Comparison of ENCODE assay signal across 1 cellular context in the genomic region with DNA sequence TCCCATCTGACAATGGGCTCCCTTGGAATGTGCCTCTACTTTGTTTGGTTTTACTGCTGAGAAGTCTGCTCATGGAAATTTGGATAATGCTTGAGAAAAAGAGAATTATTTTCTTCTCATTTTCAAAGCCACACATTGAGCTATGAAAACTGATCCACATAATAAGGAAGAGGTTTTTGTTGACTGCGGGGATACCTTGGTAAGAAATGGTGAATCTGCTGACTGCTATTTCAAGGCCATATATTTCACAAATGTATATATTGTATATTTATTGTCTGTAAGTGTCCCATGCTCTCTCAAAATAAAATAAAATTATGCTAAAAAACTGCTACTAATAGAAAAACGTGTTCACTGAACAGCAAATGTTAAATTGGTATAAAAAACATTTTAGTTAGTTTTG.
TF ChIP-seq lines count a peak whose summit lies in the region.

No MANE protein-coding gene starts in this region.

TF ChIP-seq in HepG2, 621 proteins besides CTCF, POLR2A, EP300 and RAD21:
- TF ChIP-seq EHMT2 (IDR thresholded peaks at IDR 0.05; ENCODE audit: borderline replicate concordance, low read depth, low read length) (0 out of 2 replicates have a peak, but pooled peaks have one; percentile 6), NFIB (CRISPR knock-in tag; IDR thresholded peaks at IDR 0.05; ENCODE audit: borderline replicate concordance) (no peak), MTF2 (CRISPR knock-in tag; IDR thresholded peaks at IDR 0.05; ENCODE audit: borderline replicate concordance) (no peak), ZNF720 (CRISPR knock-in tag; IDR thresholded peaks at IDR 0.05) (no peak), ZNF10 (CRISPR knock-in tag; IDR thresholded peaks at IDR 0.05; ENCODE audit: borderline replicate concordance, low read depth) (no peak), GTF3A (CRISPR knock-in tag; conservative IDR thresholded peaks at IDR 0.05) (no peak), MAFK (conservative IDR thresholded peaks at IDR 0.05 in 1 of 2, IDR thresholded peaks at IDR 0.05 in 1 of 2; ENCODE audit: low read length in 2 of 2) (peak; percentile 62 to 65), GATAD1 (CRISPR knock-in tag; IDR thresholded peaks at IDR 0.05) (no peak), TBX3 (IDR thresholded peaks at IDR 0.05; ENCODE audit: borderline replicate concordance) (no peak), ZFP41 (CRISPR knock-in tag; IDR thresholded peaks at IDR 0.05; ENCODE audit: borderline replicate concordance) (no peak), ZNF160 (CRISPR knock-in tag; IDR thresholded peaks at IDR 0.05) (no peak), PRPF4 (IDR thresholded peaks at IDR 0.05; ENCODE audit: low read depth, low read length, poor library complexity, severe bottlenecking) (no peak), REPIN1 (CRISPR knock-in tag; IDR thresholded peaks at IDR 0.05; ENCODE audit: borderline replicate concordance, low read depth) (no peak), CCDC6 (CRISPR knock-in tag; IDR thresholded peaks at IDR 0.05) (no peak), ZNF766 (CRISPR knock-in tag; IDR thresholded peaks at IDR 0.05; ENCODE audit: borderline replicate concordance) (no peak), MAFF (IDR thresholded peaks at IDR 0.05; ENCODE audit: low read depth, low read length) (0 out of 2 replicates have a peak, but pooled peaks have one; percentile 43), TEAD3 (CRISPR knock-in tag; optimal IDR thresholded peaks at IDR 0.05; ENCODE audit: borderline replicate concordance) (peak; percentile 39), ZFAT (CRISPR knock-in tag; conservative IDR thresholded peaks at IDR 0.05) (peak; percentile 97), SNRNP70 (IDR thresholded peaks at IDR 0.05; ENCODE audit: low read depth, low read length) (no peak), SOX6 (IDR thresholded peaks at IDR 0.05) (no peak), SOX6 (CRISPR knock-in tag; IDR thresholded peaks at IDR 0.05) (no peak), NFIC (IDR thresholded peaks at IDR 0.05; ENCODE audit: low read length) (no peak)
- TF ChIP-seq, protein P1, sequence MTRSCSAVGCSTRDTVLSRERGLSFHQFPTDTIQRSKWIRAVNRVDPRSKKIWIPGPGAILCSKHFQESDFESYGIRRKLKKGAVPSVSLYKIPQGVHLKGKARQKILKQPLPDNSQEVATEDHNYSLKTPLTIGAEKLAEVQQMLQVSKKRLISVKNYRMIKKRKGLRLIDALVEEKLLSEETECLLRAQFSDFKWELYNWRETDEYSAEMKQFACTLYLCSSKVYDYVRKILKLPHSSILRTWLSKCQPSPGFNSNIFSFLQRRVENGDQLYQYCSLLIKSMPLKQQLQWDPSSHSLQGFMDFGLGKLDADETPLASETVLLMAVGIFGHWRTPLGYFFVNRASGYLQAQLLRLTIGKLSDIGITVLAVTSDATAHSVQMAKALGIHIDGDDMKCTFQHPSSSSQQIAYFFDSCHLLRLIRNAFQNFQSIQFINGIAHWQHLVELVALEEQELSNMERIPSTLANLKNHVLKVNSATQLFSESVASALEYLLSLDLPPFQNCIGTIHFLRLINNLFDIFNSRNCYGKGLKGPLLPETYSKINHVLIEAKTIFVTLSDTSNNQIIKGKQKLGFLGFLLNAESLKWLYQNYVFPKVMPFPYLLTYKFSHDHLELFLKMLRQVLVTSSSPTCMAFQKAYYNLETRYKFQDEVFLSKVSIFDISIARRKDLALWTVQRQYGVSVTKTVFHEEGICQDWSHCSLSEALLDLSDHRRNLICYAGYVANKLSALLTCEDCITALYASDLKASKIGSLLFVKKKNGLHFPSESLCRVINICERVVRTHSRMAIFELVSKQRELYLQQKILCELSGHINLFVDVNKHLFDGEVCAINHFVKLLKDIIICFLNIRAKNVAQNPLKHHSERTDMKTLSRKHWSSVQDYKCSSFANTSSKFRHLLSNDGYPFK (CRISPR knock-in tag; IDR thresholded peaks at IDR 0.05; ENCODE audit: borderline replicate concordance) = no peak
- TF ChIP-seq, protein P2, sequence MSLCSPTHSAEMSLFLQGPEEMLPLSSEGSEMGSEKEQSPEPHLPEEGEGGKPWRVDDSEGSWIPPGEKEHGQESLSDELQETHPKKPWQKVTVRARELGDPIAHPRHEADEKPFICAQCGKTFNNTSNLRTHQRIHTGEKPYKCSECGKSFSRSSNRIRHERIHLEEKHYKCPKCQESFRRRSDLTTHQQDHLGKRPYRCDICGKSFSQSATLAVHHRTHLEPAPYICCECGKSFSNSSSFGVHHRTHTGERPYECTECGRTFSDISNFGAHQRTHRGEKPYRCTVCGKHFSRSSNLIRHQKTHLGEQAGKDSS (CRISPR knock-in tag; IDR thresholded peaks at IDR 0.05; ENCODE audit: borderline replicate concordance, low read depth) = no peak
- TF ChIP-seq, protein P3, sequence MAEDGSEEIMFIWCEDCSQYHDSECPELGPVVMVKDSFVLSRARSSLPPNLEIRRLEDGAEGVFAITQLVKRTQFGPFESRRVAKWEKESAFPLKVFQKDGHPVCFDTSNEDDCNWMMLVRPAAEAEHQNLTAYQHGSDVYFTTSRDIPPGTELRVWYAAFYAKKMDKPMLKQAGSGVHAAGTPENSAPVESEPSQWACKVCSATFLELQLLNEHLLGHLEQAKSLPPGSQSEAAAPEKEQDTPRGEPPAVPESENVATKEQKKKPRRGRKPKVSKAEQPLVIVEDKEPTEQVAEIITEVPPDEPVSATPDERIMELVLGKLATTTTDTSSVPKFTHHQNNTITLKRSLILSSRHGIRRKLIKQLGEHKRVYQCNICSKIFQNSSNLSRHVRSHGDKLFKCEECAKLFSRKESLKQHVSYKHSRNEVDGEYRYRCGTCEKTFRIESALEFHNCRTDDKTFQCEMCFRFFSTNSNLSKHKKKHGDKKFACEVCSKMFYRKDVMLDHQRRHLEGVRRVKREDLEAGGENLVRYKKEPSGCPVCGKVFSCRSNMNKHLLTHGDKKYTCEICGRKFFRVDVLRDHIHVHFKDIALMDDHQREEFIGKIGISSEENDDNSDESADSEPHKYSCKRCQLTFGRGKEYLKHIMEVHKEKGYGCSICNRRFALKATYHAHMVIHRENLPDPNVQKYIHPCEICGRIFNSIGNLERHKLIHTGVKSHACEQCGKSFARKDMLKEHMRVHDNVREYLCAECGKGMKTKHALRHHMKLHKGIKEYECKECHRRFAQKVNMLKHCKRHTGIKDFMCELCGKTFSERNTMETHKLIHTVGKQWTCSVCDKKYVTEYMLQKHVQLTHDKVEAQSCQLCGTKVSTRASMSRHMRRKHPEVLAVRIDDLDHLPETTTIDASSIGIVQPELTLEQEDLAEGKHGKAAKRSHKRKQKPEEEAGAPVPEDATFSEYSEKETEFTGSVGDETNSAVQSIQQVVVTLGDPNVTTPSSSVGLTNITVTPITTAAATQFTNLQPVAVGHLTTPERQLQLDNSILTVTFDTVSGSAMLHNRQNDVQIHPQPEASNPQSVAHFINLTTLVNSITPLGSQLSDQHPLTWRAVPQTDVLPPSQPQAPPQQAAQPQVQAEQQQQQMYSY (CRISPR knock-in tag; IDR thresholded peaks at IDR 0.05) = no peak
